In genomic region chr7:144198934-144199333, GRCh38 we compare ENCODE assay signal across 12 cellular contexts. TPM values are rescaled to one million over a fixed set of nuclear protein-coding genes. Genes with fewer than 3 reads are reported as not detected.
A peak's percentile ranks its signal among the peaks of the same experiment; 100 is the strongest.
DNase-seq lines count a peak whose midpoint lies in the region; FAIRE-seq and TF ChIP-seq lines count a peak whose summit lies in the region.
"Not testable (repeated sequence)": the region's sequence is repeated elsewhere in the genome, so short reads cannot be mapped to it uniquely, and the experiment has no call there.
"Had no signal": no experiment of that assay in that cellular context is flagged by ENCODE, and none has a peak within 500 bp of the region (broad histone marks: within the 10 kb centered on the region; RNA-seq: fewer than 3 reads in every experiment).

No MANE protein-coding gene starts in this region.

- H3K4me1 ChIP-seq in breast epithelium; mesendoderm (ENCODE audit: control insufficient read depth, low read depth, low read length); thyroid gland: not testable (repeated sequence)

- H3K9ac ChIP-seq in mesendoderm (ENCODE audit: low read length): not testable (repeated sequence)

- H3K27ac ChIP-seq in breast epithelium (peak overlapping the region; percentile 77 to 78), thyroid gland (peak overlapping the region in 2 of 3 donors; percentile 52 to 67)
- H3K27ac ChIP-seq in mesendoderm (ENCODE audit: low read depth, low read length): not testable (repeated sequence)

- not testable (repeated sequence) for H2BK120ac ChIP-seq in mesendoderm (ENCODE audit: low read depth, low read length)

- not testable (repeated sequence) for H3K56ac ChIP-seq in mesendoderm (ENCODE audit: low read length)

- H2BK15ac ChIP-seq in mesendoderm (replicated peaks; ENCODE audit: low read depth): not testable (repeated sequence)

- H2AK5ac ChIP-seq in mesendoderm (ENCODE audit: low read length): not testable (repeated sequence)

- not testable (repeated sequence) for H3K9me3 ChIP-seq in breast epithelium, thyroid gland

- no CpG with 5 or more reads among the region's 4 CpGs for WGBS in mesendoderm (ENCODE audit: extremely low coverage, insufficient coverage, low lambda C conversion rate)
- 72 to 74% methylated on average over 2 to 3 of the region's 4 CpGs for WGBS in thyroid gland, 2 donors

- H3K18ac ChIP-seq in mesendoderm (ENCODE audit: low read length): not testable (repeated sequence)

- not testable (repeated sequence) for H3K36me3 ChIP-seq in breast epithelium; mesendoderm (ENCODE audit: control insufficient read depth, insufficient read depth, low read length); thyroid gland

- TF ChIP-seq POLR2A in GM12891 (IDR thresholded peaks at IDR 0.05; ENCODE audit: low read depth, low read length); breast epithelium (IDR thresholded peaks at IDR 0.05); thyroid gland (IDR thresholded peaks at IDR 0.05): not testable (repeated sequence)

- not testable (repeated sequence) for H3K4ac ChIP-seq in mesendoderm (ENCODE audit: low read depth, low read length)

- FAIRE-seq in GM12891 (lab: Jason Lieb, UNC): peak; percentile 48

- not testable (repeated sequence) for H3K79me2 ChIP-seq in mesendoderm (ENCODE audit: control insufficient read depth, insufficient read depth, low read length)

- not testable (repeated sequence) for H3K4me3 ChIP-seq in breast epithelium; mesendoderm (ENCODE audit: low read length); thyroid gland (replicated peaks in 1 of 3)

- intact Hi-C loops in breast epithelium (cut with DNase I; ENCODE audit: low total_unique reads); thyroid gland (cut with DNase I): not testable (repeated sequence)

- not testable (repeated sequence) for H3K79me1 ChIP-seq in mesendoderm (ENCODE audit: low read length)

- H3K27me3 ChIP-seq in breast epithelium; mesendoderm (ENCODE audit: insufficient read depth, low read length, poor library complexity); thyroid gland: not testable (repeated sequence)

- in situ Hi-C loops in SK-MEL-5 (cut with HindIII; ENCODE audit: low pct_unique_long_range_greater_than_20kb, low sequenced_read_pairs): not testable (repeated sequence)

- TF ChIP-seq CTCF in breast epithelium (IDR thresholded peaks at IDR 0.05); thyroid gland (IDR thresholded peaks at IDR 0.05): not testable (repeated sequence)

- not testable (repeated sequence) for H4K8ac ChIP-seq in mesendoderm (ENCODE audit: low read depth, low read length)

- not testable (repeated sequence) for H2BK5ac ChIP-seq in mesendoderm (ENCODE audit: low read length)

- not testable (repeated sequence) for H3K4me2 ChIP-seq in mesendoderm (ENCODE audit: low read length)

- H4K5ac ChIP-seq in mesendoderm (ENCODE audit: low read length): not testable (repeated sequence)

- not testable (repeated sequence) for DNase-seq in GM12891 (ENCODE audit: insufficient read length, low spot score); thyroid gland
- DNase-seq in SK-MEL-5 (ENCODE audit: low read depth, low spot score): peak; percentile 83
- peak in 1 of 2 donors; percentile 89 for DNase-seq in breast epithelium (ENCODE audit: low spot score in 2 of 2)
- DNase-seq in foreskin melanocyte: peak; percentile 88
- peak; percentile 42 for DNase-seq in mesendoderm

- not testable (repeated sequence) for H3K23ac ChIP-seq in mesendoderm (ENCODE audit: low read length)

RNA-seq across cellular contexts. Expression of gene ARHGEF35, which starts 3.3 kb away (rescaled TPM):
- polyA plus RNA-seq in GM12891 (2012; ENCODE audit: low read depth, missing spikeins): 4.6 TPM
- total RNA-seq in SK-MEL-5 (2014; rRNA removed; shearing (Covaris generic)): not detected in 2 replicates
- not detected in 2 replicates for polyA plus RNA-seq in SK-MEL-5 (2015; cell fraction: cytosol; rRNA removed)
- not detected in 2 replicates for polyA plus RNA-seq in SK-MEL-5 (2015; cell fraction: nucleus; rRNA removed)
- total RNA-seq in breast epithelium: 10 to 100 TPM in 2 of 3 donors, 1 to 10 TPM in 1; 4.3 to 31.8 (median 15.4) TPM
- polyA plus RNA-seq in mesendoderm (2013, experiment 1 of 2): 8.4 TPM
- 8.4 TPM for polyA plus RNA-seq in mesendoderm (2013, experiment 2 of 2)
- total RNA-seq in thyroid gland: 10 to 100 TPM; 31.0 to 69.1 (median 38.9) TPM

RNA-seq across cellular contexts. Expression of gene CTAGE4, which starts 15.7 kb away (rescaled TPM):
- polyA plus RNA-seq in GM12891 (2012; ENCODE audit: low read depth, missing spikeins): 1.7 TPM
- total RNA-seq in SK-MEL-5 (2014; rRNA removed; shearing (Covaris generic)): not detected in 2 replicates
- not detected in 2 replicates for polyA plus RNA-seq in SK-MEL-5 (2015; cell fraction: cytosol; rRNA removed)
- polyA plus RNA-seq in SK-MEL-5 (2015; cell fraction: nucleus; rRNA removed): not detected in 2 replicates
- total RNA-seq in breast epithelium: 10 to 100 TPM in 1 of 3 donors, 1 to 10 TPM in 1, under 1 TPM in 1; 0.80 to 31.5 (median 8.8) TPM
- polyA plus RNA-seq in mesendoderm (2013, experiment 1 of 2): 6.7 TPM
- polyA plus RNA-seq in mesendoderm (2013, experiment 2 of 2): 6.4 TPM
- 10 to 100 TPM in 3 of 4 donors, 1 to 10 TPM in 1; 4.7 to 27.4 (median 14.0) TPM for total RNA-seq in thyroid gland
- total RNA-seq: A673 had no signal
- polyA plus RNA-seq: AG04450, CD14-positive monocyte had no signal

RNA-seq across cellular contexts. Expression of gene OR2A42, which starts 40.5 kb away (rescaled TPM):
- polyA plus RNA-seq in GM12891 (2012; ENCODE audit: low read depth, missing spikeins): 0.10 TPM
- total RNA-seq in SK-MEL-5 (2014; rRNA removed; shearing (Covaris generic)): not detected in 2 replicates
- polyA plus RNA-seq in SK-MEL-5 (2015; cell fraction: cytosol; rRNA removed): not detected in 2 replicates
- not detected in 2 replicates for polyA plus RNA-seq in SK-MEL-5 (2015; cell fraction: nucleus; rRNA removed)
- total RNA-seq in breast epithelium (under 1 TPM; under 0.01 to 0.66 (median 0.15) TPM), thyroid gland (1 to 10 TPM in 2 of 4 donors, under 1 TPM in 2; 0.40 to 3.7 (median 0.97) TPM)
- not detected for polyA plus RNA-seq in mesendoderm (2013, experiment 1 of 2)
- not detected for polyA plus RNA-seq in mesendoderm (2013, experiment 2 of 2)
- total RNA-seq: CD4-positive, alpha-beta memory T cell; CD8-positive, alpha-beta memory T cell; Daoy had no signal
- polyA plus RNA-seq: AG04450; CD14-positive monocyte; CD4-positive, alpha-beta memory T cell; CD8-positive, alpha-beta memory T cell had no signal
